Comparison of ENCODE assay signal across 8 cellular contexts in the genomic region with DNA sequence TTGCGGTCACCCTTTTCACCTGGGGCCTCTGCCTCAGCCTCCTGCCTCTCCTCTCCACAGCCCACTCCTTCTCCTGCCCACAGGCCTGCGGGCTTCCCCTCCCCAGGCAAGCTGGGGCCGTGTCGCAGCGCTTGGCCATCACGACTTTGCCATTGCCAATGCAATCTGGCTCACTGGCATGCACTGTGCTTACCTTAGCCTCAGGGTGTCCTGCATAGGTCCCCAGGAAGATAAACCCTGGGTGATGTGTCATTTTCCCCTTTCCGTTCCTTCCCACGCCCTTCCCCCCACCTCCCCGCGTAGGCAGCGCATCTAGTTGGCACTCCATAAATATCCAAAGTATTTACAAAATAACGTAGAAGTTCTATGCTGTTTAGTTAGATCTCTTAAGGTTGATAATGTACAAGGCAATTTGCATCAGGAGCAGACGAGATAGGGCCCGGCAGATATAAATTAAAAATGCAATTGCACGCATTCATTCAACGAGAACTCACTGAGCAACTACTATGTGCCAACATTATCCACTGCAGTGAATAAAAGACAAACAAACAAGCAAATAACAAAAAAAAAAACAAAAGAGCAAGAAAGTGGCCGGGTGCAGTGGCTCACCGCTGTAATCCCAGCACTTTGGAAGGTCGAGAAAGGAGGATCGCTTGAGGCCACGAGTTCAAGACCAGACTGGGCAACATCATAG. TPM values are rescaled to one million over a fixed set of nuclear protein-coding genes. Genes with fewer than 3 reads are reported as not detected.
A peak's percentile ranks its signal among the peaks of the same experiment; 100 is the strongest.
DNase-seq lines count a peak whose midpoint lies in the region; ATAC-seq and TF ChIP-seq lines count a peak whose summit lies in the region.

No MANE protein-coding gene starts in this region.

- no peaks in the 10 kb centered on the region for H3K27me3 Mint-ChIP-seq in activated T-cell treated with anti-CD3 and anti-CD28 coated beads, Interleukin-2, amount 50 U/mL, for 24 hours

- 82% methylated on average over 21 of the region's 21 CpGs for WGBS in thymus

- TF ChIP-seq CTCF in left lung (IDR thresholded peaks at IDR 0.05), result no peak

- H3K27me3 ChIP-seq in adipocyte (replicated peaks; ENCODE audit: control insufficient read depth, insufficient read depth, low read length) (no peaks in the 10 kb centered on the region), left lung (no peaks in the 10 kb centered on the region), thymus (ENCODE audit: control insufficient read depth, insufficient read depth) (no peaks in the 10 kb centered on the region)

- no peak for DNase-seq in activated T-cell treated with anti-CD3 and anti-CD28 coated beads, Interleukin-2, amount 50 U/mL, for 24 hours
- no peak for DNase-seq in activated T-cell treated with anti-CD3 and anti-CD28 coated beads, Interleukin-2, amount 50 U/mL, for 1 hour
- DNase-seq in adipocyte (ENCODE audit: low read depth) (no peak), left lung (no peak), medulla oblongata (ENCODE audit: extremely low spot score) (no peak), iPS-NIHi11 (ENCODE audit: low spot score) (no peak), occipital lobe (lab: John Stamatoyannopoulos, UW) (no peak)

- H3K4me1 ChIP-seq in adipocyte (ENCODE audit: control insufficient read depth, insufficient read depth, low read length) (peaks cover 33% of the 10 kb centered on the region), left lung (peaks cover 26 to 56% of the 10 kb centered on the region in 2 donors), thymus (ENCODE audit: control insufficient read depth, insufficient read depth, low read length) (peaks cover 10% of the 10 kb centered on the region)

- H3K36me3 ChIP-seq in adipocyte (ENCODE audit: control insufficient read depth, insufficient read depth, low read length, severe bottlenecking), result peaks cover 21% of the 10 kb centered on the region
- H3K36me3 ChIP-seq in left lung, result peaks cover 8 to 28% of the 10 kb centered on the region in 2 donors
- H3K36me3 ChIP-seq in thymus (ENCODE audit: control insufficient read depth, insufficient read depth), result peaks cover 14% of the 10 kb centered on the region

- H3K4me3 Mint-ChIP-seq in activated T-cell treated with anti-CD3 and anti-CD28 coated beads, Interleukin-2, amount 50 U/mL, for 24 hours, result peak overlapping the region; percentile 96

- H3K36me3 Mint-ChIP-seq in activated T-cell treated with anti-CD3 and anti-CD28 coated beads, Interleukin-2, amount 50 U/mL, for 24 hours (ENCODE audit: low read depth), result peaks cover 41% of the 10 kb centered on the region

- ATAC-seq in left lung, result no peak

- H3K27ac ChIP-seq in left lung (peak overlapping the region in 1 of 2 donors; percentile 92), thymus (ENCODE audit: low read depth) (no peak overlapping the region)

- peak overlapping the region; percentile 97 for H3K27ac Mint-ChIP-seq in activated T-cell treated with anti-CD3 and anti-CD28 coated beads, Interleukin-2, amount 50 U/mL, for 24 hours

- H3K4me1 Mint-ChIP-seq in activated T-cell treated with anti-CD3 and anti-CD28 coated beads, Interleukin-2, amount 50 U/mL, for 24 hours (ENCODE audit: low read depth), result peaks cover 44% of the 10 kb centered on the region

- peak overlapping the region; percentile 90 for H3K4me3 ChIP-seq in adipocyte (ENCODE audit: low read length)
- H3K4me3 ChIP-seq in left lung, result peak overlapping the region; percentile 89 to 99
- peak overlapping the region; percentile 99 for H3K4me3 ChIP-seq in thymus (ENCODE audit: low read length)

- intact Hi-C loops in left lung (cut with DNase I), result loop anchor here in 1 of 2 donors (5.0 to 10.0 kb wide), 2 partner anchors 194 to 281 kb away; no protein-coding TSS in a partner anchor

- H3K9ac ChIP-seq in adipocyte (ENCODE audit: low read length), result peak overlapping the region; percentile 99

- H3K9me3 ChIP-seq in adipocyte (ENCODE audit: control insufficient read depth, low read length) (no peaks in the 10 kb centered on the region), left lung (no peaks in the 10 kb centered on the region), thymus (ENCODE audit: control insufficient read depth) (no peaks in the 10 kb centered on the region)

- H3K9me3 Mint-ChIP-seq in activated T-cell treated with anti-CD3 and anti-CD28 coated beads, Interleukin-2, amount 50 U/mL, for 24 hours, result no peaks in the 10 kb centered on the region

RNA-seq across cellular contexts. Expression of a gene that starts 1.0 kb away (rescaled TPM):
- total RNA-seq in left lung (100 to 1,000 TPM; 211 to 231 TPM), occipital lobe (117 TPM)
- polyA plus RNA-seq in thymus, result 70.8 TPM

RNA-seq across cellular contexts. Expression of a gene that starts 30.2 kb away (rescaled TPM):
- total RNA-seq in left lung (10 to 100 TPM; 32.9 to 34.9 TPM), occipital lobe (17.0 TPM)
- 59.4 TPM for polyA plus RNA-seq in thymus
